In the genomic region with DNA sequence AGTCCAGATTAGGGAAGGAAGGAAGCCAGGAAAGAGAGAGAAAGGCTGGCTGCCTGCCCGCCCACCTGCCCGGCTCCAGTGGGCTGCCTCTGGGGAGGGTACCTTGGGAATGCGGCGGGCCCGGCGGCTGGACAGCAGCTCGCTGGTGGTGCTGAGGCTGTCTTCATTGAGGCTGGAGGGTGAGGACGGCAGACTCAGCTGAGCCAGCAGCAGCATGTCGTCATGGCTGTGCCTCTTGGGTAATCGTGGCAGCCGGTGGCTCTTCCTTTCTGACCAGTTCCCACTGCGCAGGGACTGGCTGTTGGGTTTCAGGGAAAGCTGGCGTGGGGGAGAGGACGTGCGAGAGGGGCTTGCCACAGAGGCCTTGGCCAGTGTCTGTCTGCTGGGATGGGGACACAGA, we compare ENCODE assay signal across 1 cellular context.
TF ChIP-seq lines count a peak whose summit lies in the region.

No MANE protein-coding gene starts in this region.

TF ChIP-seq in HepG2, 621 proteins besides CTCF, POLR2A, EP300 and RAD21:
- TF ChIP-seq ARID5B (CRISPR knock-in tag; IDR thresholded peaks at IDR 0.05) (no peak), ZNF784 (CRISPR knock-in tag; IDR thresholded peaks at IDR 0.05; ENCODE audit: borderline replicate concordance) (no peak), GABPB1 (CRISPR knock-in tag; IDR thresholded peaks at IDR 0.05) (0 out of 2 replicates have a peak, but pooled peaks have one; percentile 10)
